1 cellular context compared by ENCODE assay signal in genomic region chr4:6504900-6505496, GRCh38.
TF ChIP-seq lines count a peak whose summit lies in the region.

No MANE protein-coding gene starts in this region.

TF ChIP-seq in K562, 482 proteins besides CTCF, POLR2A, EP300 and RAD21 (continued from another document):
- peak in 1 of 2 experiments; percentile 82; a peak in 2 of 3 replicates for TF ChIP-seq CBX3 (IDR thresholded peaks at IDR 0.05; ENCODE audit: borderline replicate concordance in 1 of 2, low read length in 2 of 2)
- TF ChIP-seq HNRNPLL (IDR thresholded peaks at IDR 0.05; ENCODE audit: low read depth, low read length, poor library complexity, severe bottlenecking), result no peak
- peak; percentile 50; the same call in 1 of the 2 replicates for TF ChIP-seq CBX5 (IDR thresholded peaks at IDR 0.05; ENCODE audit: borderline replicate concordance, low read depth)
- peak in 1 of 2 experiments; percentile 26; a peak in 1 of 4 replicates for TF ChIP-seq TRIM24 (IDR thresholded peaks at IDR 0.05)
TF ChIP-seq in K562: peak in this region for 4.
